In genomic region chr17:48645639-48646182, GRCh38 we compare ENCODE assay signal across 12 cellular contexts. TPM values are rescaled to one million over a fixed set of nuclear protein-coding genes. Genes with fewer than 3 reads are reported as not detected.
DNase-seq lines count a peak whose midpoint lies in the region; ATAC-seq and TF ChIP-seq lines count a peak whose summit lies in the region.
"Had no signal": no experiment of that assay in that cellular context is flagged by ENCODE, and none has a peak within 500 bp of the region (broad histone marks: within the 10 kb centered on the region; RNA-seq: fewer than 3 reads in every experiment).

No MANE protein-coding gene starts in this region.

- CTCF ChIA-PET in SK-N-SH (lab: Yijun Ruan, JAX): interaction anchor here (1.1 to 2.3 kb wide), 3 partner anchors 10 to 233 kb away, joined by 3 to 11 read pairs (median 4); no protein-coding TSS in a partner anchor

- H3K9me3 ChIP-seq in SK-N-SH (no peaks in the 10 kb centered on the region), endodermal cell (ENCODE audit: control insufficient read depth, low read length) (no peaks in the 10 kb centered on the region), trophoblast cell (ENCODE audit: insufficient read depth, low read depth, low read length) (peaks cover 17% of the 10 kb centered on the region), ovary (no peaks in the 10 kb centered on the region)

- H3K4me1 Mint-ChIP-seq in IgD-negative memory B cell (peaks cover 6 to 15% (median 11%) of the 10 kb centered on the region in 3 donors), endodermal cell (peaks cover 4% of the 10 kb centered on the region)

- no peaks in the 10 kb centered on the region for H3F3A ChIP-seq in SK-N-SH (replicated peaks; ENCODE audit: insufficient read depth)

- TF ChIP-seq EP300 in SK-N-SH (IDR thresholded peaks at IDR 0.05; ENCODE audit: borderline replicate concordance in 1 of 2, low read depth in 1 of 2, low read length in 1 of 2): no peak
- no peak for TF ChIP-seq EP300 in ovary (IDR thresholded peaks at IDR 0.05)

- no peaks in the 10 kb centered on the region for H3K9me2 ChIP-seq in SK-N-SH

- no peaks in the 10 kb centered on the region for H3K4me1 ChIP-seq in SK-N-SH (ENCODE audit: control insufficient read depth in 1 of 2, insufficient read depth in 2 of 2, low read depth in 1 of 2, low read length in 1 of 2)
- H3K4me1 ChIP-seq in endodermal cell (ENCODE audit: control insufficient read depth, insufficient read depth, low read length): peaks cover 3% of the 10 kb centered on the region
- H3K4me1 ChIP-seq in trophoblast cell (ENCODE audit: control insufficient read depth in 1 of 2, insufficient read depth in 2 of 2, low read length in 2 of 2): peaks cover 9 to 16% of the 10 kb centered on the region in 2 experiments
- H3K4me1 ChIP-seq in ovary (ENCODE audit: insufficient read depth): no peaks in the 10 kb centered on the region

- H3K27me3 ChIP-seq in SK-N-SH (ENCODE audit: insufficient read depth) (peaks cover 96% of the 10 kb centered on the region), endodermal cell (ENCODE audit: control insufficient read depth, insufficient read depth, low read length, poor library complexity, severe bottlenecking) (peaks cover 99% of the 10 kb centered on the region), trophoblast cell (ENCODE audit: insufficient read depth, low read length) (peaks cover 64% of the 10 kb centered on the region), ovary (no peaks in the 10 kb centered on the region)

- POLR2A ChIA-PET in SK-N-SH (lab: Yijun Ruan, JAX): no interaction called here

- 16% methylated on average over 14 of the region's 14 CpGs for WGBS in SK-N-SH (ENCODE audit: low lambda C conversion rate)
- 18 to 20% methylated on average over 7 to 14 of the region's 14 CpGs for WGBS in endodermal cell (ENCODE audit: insufficient coverage in 1 of 2, insufficient read length in 1 of 2), 2 experiments
- no CpG with 5 or more reads among the region's 14 CpGs for WGBS in trophoblast cell (ENCODE audit: extremely low coverage, insufficient coverage, insufficient read length)
- WGBS in ovary, 3 donors: 7 to 18% (median 14%) methylated on average over 14 of the region's 14 CpGs

- H2AK5ac ChIP-seq in trophoblast cell (ENCODE audit: low read length): no peak overlapping the region

- no peak overlapping the region for H3K4ac ChIP-seq in trophoblast cell (ENCODE audit: low read depth, low read length)

- H3K18ac ChIP-seq in trophoblast cell (ENCODE audit: low read length): no peak overlapping the region

- peak overlapping the region in 1 of 3 donors; percentile 20 for H3K27ac Mint-ChIP-seq in IgD-negative memory B cell
- no peak overlapping the region for H3K27ac Mint-ChIP-seq in endodermal cell

- no peak overlapping the region for H2BK5ac ChIP-seq in trophoblast cell (ENCODE audit: low read depth, low read length, poor library complexity)

- H3K9me3 Mint-ChIP-seq in IgD-negative memory B cell (peaks cover 0 to 2% (median 0%) of the 10 kb centered on the region in 3 donors), endodermal cell (no peaks in the 10 kb centered on the region)

- no peak overlapping the region for H3K14ac ChIP-seq in trophoblast cell (ENCODE audit: low read length)

- H3K27ac ChIP-seq in SK-N-SH (ENCODE audit: low read depth in 2 of 2, low read length in 1 of 2): no peak overlapping the region
- H3K27ac ChIP-seq in endodermal cell (ENCODE audit: low read depth, low read length): no peak overlapping the region
- peak overlapping the region; percentile 47 for H3K27ac ChIP-seq in trophoblast cell (ENCODE audit: low read depth, low read length)
- H3K27ac ChIP-seq in ovary: no peak overlapping the region
- H3K27ac ChIP-seq: brain microvascular endothelial cell had no signal

- H3K27me3 Mint-ChIP-seq in IgD-negative memory B cell (peaks cover 61% of the 10 kb centered on the region), endodermal cell (ENCODE audit: insufficient read depth) (peaks cover 99% of the 10 kb centered on the region)

- no peak overlapping the region for H3K23ac ChIP-seq in trophoblast cell (ENCODE audit: low read length)

- TF ChIP-seq RAD21 in SK-N-SH (IDR thresholded peaks at IDR 0.05; ENCODE audit: low read length): no peak

- H3K36me3 ChIP-seq in SK-N-SH (replicated peaks in 1 of 2; ENCODE audit: control insufficient read depth in 1 of 2, insufficient read depth in 2 of 2, low read length in 1 of 2) (no peaks in the 10 kb centered on the region), endodermal cell (ENCODE audit: control insufficient read depth, insufficient read depth, low read length) (no peaks in the 10 kb centered on the region), trophoblast cell (ENCODE audit: control insufficient read depth in 1 of 2, insufficient read depth in 2 of 2, low read length in 2 of 2) (no peaks in the 10 kb centered on the region), ovary (no peaks in the 10 kb centered on the region)
- H3K36me3 ChIP-seq: brain microvascular endothelial cell had no signal

- DNase-seq in SK-N-SH: peak; percentile 14
- DNase-seq in endodermal cell: no peak
- no peak for DNase-seq in trophoblast cell
- DNase-seq in NCI-H524 treated with DMSO at 0.1 percent for 48 hours (lab: John Stamatoyannopoulos, UW): no peak
- DNase-seq in ovary: no peak
- DNase-seq: brain microvascular endothelial cell had no signal

- ATAC-seq in SK-N-SH treated with all-trans-retinoic acid at 6 μM for 48 hours: no peak
- ATAC-seq in GM21447 (IDR thresholded peaks at IDR 0.05; ENCODE audit: unreplicated experiment): no peak

- intact Hi-C loops in ovary (cut with DNase I): no loop called here

- H3K4me3 Mint-ChIP-seq in IgD-negative memory B cell (peak overlapping the region; percentile 49 to 71 (median 64)), endodermal cell (peak overlapping the region; percentile 35)

- peaks cover 3% of the 10 kb centered on the region for H3K79me1 ChIP-seq in trophoblast cell (ENCODE audit: low read length)

- no peak overlapping the region for H2BK120ac ChIP-seq in trophoblast cell (ENCODE audit: insufficient read depth, low read length, poor library complexity)

- H4K8ac ChIP-seq in trophoblast cell (ENCODE audit: low read depth, low read length): no peak overlapping the region

- H3K4me3 ChIP-seq in SK-N-SH (ENCODE audit: low read depth in 2 of 2, low read length in 1 of 2): no peak overlapping the region
- no peak overlapping the region for H3K4me3 ChIP-seq in endodermal cell (ENCODE audit: low read length)
- H3K4me3 ChIP-seq in trophoblast cell (ENCODE audit: low read depth, low read length): peak overlapping the region; percentile 62
- H3K4me3 ChIP-seq in ovary: no peak overlapping the region

- TF ChIP-seq POLR2A in ovary (IDR thresholded peaks at IDR 0.05): no peak

- no peak overlapping the region for H3K9ac ChIP-seq in SK-N-SH
- no peak overlapping the region for H3K9ac ChIP-seq in endodermal cell (ENCODE audit: extremely low read depth, low read length, poor library complexity, severe bottlenecking)
- peak overlapping the region; percentile 1 for H3K9ac ChIP-seq in trophoblast cell (ENCODE audit: low read length)

- H2AFZ ChIP-seq in SK-N-SH (ENCODE audit: low read depth): no peak overlapping the region
- no peak overlapping the region for H2AFZ ChIP-seq in trophoblast cell (ENCODE audit: insufficient read depth, low read length, poor library complexity)

- H4K91ac ChIP-seq in trophoblast cell (ENCODE audit: low read depth, low read length): peak overlapping the region; percentile 45

- H3K79me2 ChIP-seq in SK-N-SH (ENCODE audit: insufficient read depth): no peaks in the 10 kb centered on the region
- H3K79me2 ChIP-seq in trophoblast cell (ENCODE audit: control insufficient read depth, insufficient read depth, low read length, poor library complexity): no peaks in the 10 kb centered on the region

- H3K36me3 Mint-ChIP-seq in IgD-negative memory B cell: peaks cover 5% of the 10 kb centered on the region
- H3K36me3 Mint-ChIP-seq in endodermal cell (ENCODE audit: low read depth): no peaks in the 10 kb centered on the region

- TF ChIP-seq CTCF in SK-N-SH (IDR thresholded peaks at IDR 0.05) (no peak), endodermal cell (conservative IDR thresholded peaks at IDR 0.05) (no peak), ovary (IDR thresholded peaks at IDR 0.05) (no peak)

- no peak overlapping the region for H3K4me2 ChIP-seq in SK-N-SH
- H3K4me2 ChIP-seq in trophoblast cell (ENCODE audit: low read length): peak overlapping the region; percentile 32

- no peaks in the 10 kb centered on the region for H4K20me1 ChIP-seq in SK-N-SH (ENCODE audit: insufficient read depth)

- H2BK12ac ChIP-seq in trophoblast cell (ENCODE audit: low read length): no peak overlapping the region

- H4K12ac ChIP-seq in trophoblast cell (ENCODE audit: low read depth, low read length): no peak overlapping the region

RNA-seq across cellular contexts. Expression of gene HOXB9, which starts 19.6 kb away (rescaled TPM):
- polyA plus RNA-seq in SK-N-SH (2012; rRNA removed) (not detected in 2 replicates), IgD-negative memory B cell (not detected), ovary (under 1 TPM in 1 of 2 donors, not detected in 1; 0.27 TPM)
- polyA plus RNA-seq in SK-N-SH (2012; cell fraction: cytosol; rRNA removed): not detected in 2 replicates
- polyA plus RNA-seq in SK-N-SH (2012; cell fraction: nucleus; rRNA removed): not detected in 2 replicates
- total RNA-seq in endodermal cell (not detected), ovary (under 1 TPM in 4 of 7 donors, not detected in 3; 0.10 to 0.36 (median 0.12) TPM)
- polyA plus RNA-seq in endodermal cell (2013, experiment 1 of 2): 45.1 TPM
- polyA plus RNA-seq in endodermal cell (2013, experiment 2 of 2): 30.1 TPM
- polyA plus RNA-seq in trophoblast cell (2013): 0.99 and 1.1 TPM in 2 replicates
- total RNA-seq: esophagus mucosa had no signal
- polyA plus RNA-seq: neural cell had no signal

RNA-seq across cellular contexts. Expression of gene HOXB8, which starts 30.6 kb away (rescaled TPM):
- not detected in 2 replicates for polyA plus RNA-seq in SK-N-SH (2012; rRNA removed)
- not detected in 2 replicates for polyA plus RNA-seq in SK-N-SH (2012; cell fraction: cytosol; rRNA removed)
- polyA plus RNA-seq in SK-N-SH (2012; cell fraction: nucleus; rRNA removed): not detected in 2 replicates
- not detected for polyA plus RNA-seq in IgD-negative memory B cell
- not detected for total RNA-seq in endodermal cell
- 10.3 TPM for polyA plus RNA-seq in endodermal cell (2013, experiment 1 of 2)
- polyA plus RNA-seq in endodermal cell (2013, experiment 2 of 2): 7.2 TPM
- polyA plus RNA-seq in trophoblast cell (2013): 2.4 and 2.5 TPM in 2 replicates
- 1 to 10 TPM in 2 of 7 donors, under 1 TPM in 2, not detected in 3; 0.17 to 2.5 (median 0.97) TPM for total RNA-seq in ovary
- polyA plus RNA-seq in ovary: under 1 TPM in 1 of 2 donors, not detected in 1; 0.28 TPM
- total RNA-seq: esophagus mucosa had no signal
- polyA plus RNA-seq: neural cell had no signal

RNA-seq across cellular contexts. Expression of gene HOXB7, which starts 34.9 kb away (rescaled TPM):
- polyA plus RNA-seq in SK-N-SH (2012; rRNA removed) (not detected in 2 replicates), IgD-negative memory B cell (not detected), ovary (1 to 10 TPM in 1 of 2 donors, under 1 TPM in 1; 0.48 to 6.9 TPM)
- polyA plus RNA-seq in SK-N-SH (2012; cell fraction: cytosol; rRNA removed): not detected in 2 replicates
- polyA plus RNA-seq in SK-N-SH (2012; cell fraction: nucleus; rRNA removed): not detected in 2 replicates
- total RNA-seq in endodermal cell (not detected), ovary (1 to 10 TPM in 4 of 7 donors, under 1 TPM in 3; 0.23 to 2.9 (median 1.3) TPM)
- polyA plus RNA-seq in endodermal cell (2013, experiment 1 of 2): 5.6 TPM
- polyA plus RNA-seq in endodermal cell (2013, experiment 2 of 2): 6.0 TPM
- polyA plus RNA-seq in trophoblast cell (2013): 9.6 and 9.8 TPM in 2 replicates
- polyA plus RNA-seq: neural cell had no signal

RNA-seq across cellular contexts. Expression of gene HOXB6, which starts 40.9 kb away (rescaled TPM):
- polyA plus RNA-seq in SK-N-SH (2012; rRNA removed) (not detected in 2 replicates), IgD-negative memory B cell (not detected), ovary (under 1 TPM; 0.25 to 0.73 TPM)
- polyA plus RNA-seq in SK-N-SH (2012; cell fraction: cytosol; rRNA removed): not detected in 2 replicates
- not detected in 2 replicates for polyA plus RNA-seq in SK-N-SH (2012; cell fraction: nucleus; rRNA removed)
- total RNA-seq in endodermal cell (not detected), ovary (10 to 100 TPM in 1 of 7 donors, 1 to 10 TPM in 4, under 1 TPM in 2; 0.25 to 10.3 (median 1.7) TPM)
- polyA plus RNA-seq in endodermal cell (2013, experiment 1 of 2): 14.4 TPM
- polyA plus RNA-seq in endodermal cell (2013, experiment 2 of 2): 10.0 TPM
- 10.6 and 10.9 TPM in 2 replicates for polyA plus RNA-seq in trophoblast cell (2013)
- polyA plus RNA-seq: neural cell had no signal

RNA-seq across cellular contexts. Expression of gene HOXB5, which starts 52.1 kb away (rescaled TPM):
- polyA plus RNA-seq in SK-N-SH (2012; rRNA removed) (not detected in 2 replicates), IgD-negative memory B cell (not detected), ovary (under 1 TPM; 0.04 to 0.53 TPM)
- 0.01 TPM in 1 of 2 replicates, not detected in the other for polyA plus RNA-seq in SK-N-SH (2012; cell fraction: cytosol; rRNA removed)
- not detected in 2 replicates for polyA plus RNA-seq in SK-N-SH (2012; cell fraction: nucleus; rRNA removed)
- total RNA-seq in endodermal cell (not detected), ovary (1 to 10 TPM in 2 of 7 donors, under 1 TPM in 4, not detected in 1; 0.20 to 2.8 (median 0.66) TPM)
- polyA plus RNA-seq in endodermal cell (2013, experiment 1 of 2): 5.3 TPM
- 2.5 TPM for polyA plus RNA-seq in endodermal cell (2013, experiment 2 of 2)
- polyA plus RNA-seq in trophoblast cell (2013): 3.2 and 3.5 TPM in 2 replicates
- total RNA-seq: G401 had no signal
- polyA plus RNA-seq: neural cell had no signal
